Comparison of ENCODE assay signal across 1 cellular context in the genomic region with DNA sequence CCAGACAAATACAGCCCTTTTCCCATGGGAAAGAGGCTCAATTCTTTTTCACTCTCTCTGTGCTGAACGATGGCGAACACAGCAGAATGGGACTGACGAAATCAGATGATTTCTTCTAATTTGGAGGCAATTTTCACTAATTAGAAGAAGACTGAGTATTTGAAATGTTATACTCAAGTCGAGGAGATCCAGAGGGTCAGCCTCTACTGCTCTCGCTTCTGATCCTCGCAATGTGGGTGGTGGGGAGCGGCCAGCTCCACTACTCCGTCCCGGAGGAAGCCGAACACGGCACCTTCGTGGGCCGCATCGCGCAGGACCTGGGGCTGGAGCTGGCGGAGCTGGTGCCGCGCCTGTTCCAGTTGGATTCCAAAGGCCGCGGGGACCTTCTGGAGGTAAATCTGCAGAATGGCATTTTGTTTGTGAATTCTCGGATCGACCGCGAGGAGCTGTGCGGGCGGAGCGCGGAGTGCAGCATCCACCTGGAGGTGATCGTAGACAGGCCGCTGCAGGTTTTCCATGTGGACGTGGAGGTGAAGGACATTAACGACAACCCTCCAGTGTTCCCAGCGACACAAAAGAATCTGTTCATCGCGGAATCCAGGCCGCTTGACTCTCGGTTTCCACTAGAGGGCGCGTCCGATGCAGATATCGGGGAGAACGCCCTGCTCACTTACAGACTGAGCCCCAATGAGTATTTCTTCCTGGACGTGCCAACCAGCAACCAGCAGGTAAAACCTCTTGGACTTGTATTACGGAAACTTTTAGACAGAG. TPM values are rescaled to one million over a fixed set of nuclear protein-coding genes. Genes with fewer than 3 reads are reported as not detected.
"Had no signal": no experiment of that assay in that cellular context is flagged by ENCODE, and none has a peak within 500 bp of the region (broad histone marks: within the 10 kb centered on the region; RNA-seq: fewer than 3 reads in every experiment).

A gene with protein sequence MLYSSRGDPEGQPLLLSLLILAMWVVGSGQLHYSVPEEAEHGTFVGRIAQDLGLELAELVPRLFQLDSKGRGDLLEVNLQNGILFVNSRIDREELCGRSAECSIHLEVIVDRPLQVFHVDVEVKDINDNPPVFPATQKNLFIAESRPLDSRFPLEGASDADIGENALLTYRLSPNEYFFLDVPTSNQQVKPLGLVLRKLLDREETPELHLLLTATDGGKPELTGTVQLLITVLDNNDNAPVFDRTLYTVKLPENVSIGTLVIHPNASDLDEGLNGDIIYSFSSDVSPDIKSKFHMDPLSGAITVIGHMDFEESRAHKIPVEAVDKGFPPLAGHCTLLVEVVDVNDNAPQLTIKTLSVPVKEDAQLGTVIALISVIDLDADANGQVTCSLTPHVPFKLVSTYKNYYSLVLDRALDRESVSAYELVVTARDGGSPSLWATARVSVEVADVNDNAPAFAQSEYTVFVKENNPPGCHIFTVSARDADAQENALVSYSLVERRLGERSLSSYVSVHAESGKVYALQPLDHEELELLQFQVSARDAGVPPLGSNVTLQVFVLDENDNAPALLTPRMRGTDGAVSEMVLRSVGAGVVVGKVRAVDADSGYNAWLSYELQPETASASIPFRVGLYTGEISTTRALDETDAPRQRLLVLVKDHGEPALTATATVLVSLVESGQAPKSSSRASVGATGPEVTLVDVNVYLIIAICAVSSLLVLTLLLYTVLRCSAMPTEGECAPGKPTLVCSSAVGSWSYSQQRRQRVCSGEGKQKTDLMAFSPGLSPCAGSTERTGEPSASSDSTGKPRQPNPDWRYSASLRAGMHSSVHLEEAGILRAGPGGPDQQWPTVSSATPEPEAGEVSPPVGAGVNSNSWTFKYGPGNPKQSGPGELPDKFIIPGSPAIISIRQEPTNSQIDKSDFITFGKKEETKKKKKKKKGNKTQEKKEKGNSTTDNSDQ (plus strand): TSS at position 51 of the 771 bp plus-strand sequence. CDS start 114 bp downstream, at position 165.

RNA-seq across cellular contexts. Expression of the gene that starts here (rescaled TPM):
- total RNA-seq: T-helper 1 cell treated with Interleukin-12 subunit alpha and Interleukin-12 subunit beta and Interleukin-4 antibody, amounts not matched to agents 30 ng/mL and 1 ng/mL, for 36 hours had no signal
